In the genomic region with DNA sequence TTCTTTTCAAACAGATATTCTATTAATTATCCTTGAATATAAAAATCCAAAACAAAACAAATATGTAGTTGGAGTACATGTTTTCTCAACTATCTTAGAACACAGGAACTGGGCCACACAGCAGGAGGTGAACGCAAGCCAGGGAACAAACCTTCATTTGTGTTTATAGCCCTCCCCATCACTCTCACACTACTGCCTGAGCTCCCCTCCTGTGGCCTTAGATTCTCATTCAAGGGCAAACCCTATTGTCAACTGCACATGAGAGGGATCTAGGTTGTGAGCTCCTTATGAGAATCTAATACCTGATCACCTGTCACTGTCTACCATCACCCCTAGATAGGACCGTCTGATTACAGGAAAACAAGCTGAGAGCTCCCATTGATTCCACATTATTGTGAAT, we compare ENCODE assay signal across 21 cellular contexts.
"Had no signal": no experiment of that assay in that cellular context is flagged by ENCODE, and none has a peak within 500 bp of the region (broad histone marks: within the 10 kb centered on the region; RNA-seq: fewer than 3 reads in every experiment).

No MANE protein-coding gene starts in this region.

- FAIRE-seq: RCC 7860 had no signal

- DNase-seq: KBM-7, MV-4-11, NCI-H1048, NCI-H1105, NCI-H1417, NCI-H146, NCI-H1694 treated with DMSO at 0.1 percent for 48 hours, NCI-H1930, NCI-H2081, NCI-H2107, NCI-H2171 treated with DMSO at 0.1 percent for 48 hours, NCI-H345, NCI-H446 treated with DMSO at 0.1 percent for 48 hours, NCI-H510A treated with DMSO at 0.1 percent for 48 hours, NCI-H526 treated with DMSO at 0.1 percent for 48 hours, NCI-H774, RPMI8226, SHP77, SK-N-SH, SW 1271 had no signal

- H3K9me3 ChIP-seq: SK-N-SH had no signal

- H3K4me2 ChIP-seq: SK-N-SH had no signal

- H3K9ac ChIP-seq: SK-N-SH had no signal
